8 cellular contexts compared by ENCODE assay signal in the genomic region with DNA sequence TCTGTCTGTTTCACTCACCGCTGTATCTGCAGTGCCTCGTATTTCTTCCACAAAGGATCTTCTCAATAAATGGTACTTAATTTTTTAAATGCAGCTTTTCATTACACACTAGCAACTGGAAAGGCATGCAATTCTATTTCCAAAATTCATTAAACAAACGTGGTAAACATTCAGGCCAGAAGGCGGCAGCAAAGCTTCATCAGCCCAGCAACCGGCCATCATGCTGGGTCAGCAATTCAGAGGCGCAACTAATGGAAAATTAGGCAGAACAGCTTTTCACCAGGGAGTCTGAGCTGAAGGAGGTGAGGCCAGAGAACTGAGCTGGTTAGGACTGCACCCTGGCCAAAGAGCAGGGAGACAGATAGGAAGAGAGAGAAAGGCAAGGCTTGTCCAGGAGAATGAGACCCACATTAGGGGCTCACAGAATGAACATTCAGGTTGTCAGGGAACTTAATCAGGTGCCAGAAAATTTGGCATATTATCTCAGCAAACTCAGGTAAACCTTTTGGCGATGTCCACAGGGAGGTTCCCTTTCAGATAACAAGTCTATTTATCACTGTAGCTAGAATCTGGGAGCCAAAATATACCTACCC. TPM values are rescaled to one million over a fixed set of nuclear protein-coding genes. Genes with fewer than 3 reads are reported as not detected.
DNase-seq lines count a peak whose midpoint lies in the region; ATAC-seq and TF ChIP-seq lines count a peak whose summit lies in the region.

No MANE protein-coding gene starts in this region.

- intact Hi-C loops in left cardiac atrium (cut with DNase I): loop anchor here in 1 of 2 donors (2.0 to 5.0 kb wide), 4 partner anchors 59 to 463 kb away; partner anchors contain the start of gene RGS7BP
- intact Hi-C loops in sciatic nerve (cut with DNase I): no loop called here
- intact Hi-C loops in CD14-positive monocyte (cut with micrococcal nuclease): no loop called here

- no peak overlapping the region for H3K4me3 Mint-ChIP-seq in CD14-positive monocyte

- in situ Hi-C loops in ACHN (cut with HindIII; ENCODE audit: low pct_ligation_motif_present, low pct_unique_long_range_greater_than_20kb, low sequenced_read_pairs): no loop called here

- peak; percentile 64; the same call in 1 of the 2 replicates for TF ChIP-seq CTCF in GM12875 (IDR thresholded peaks at IDR 0.05; ENCODE audit: borderline replicate concordance, insufficient read depth, low read depth, low read length)
- peak; percentile 88 for TF ChIP-seq CTCF in VCaP (conservative IDR thresholded peaks at IDR 0.05)
- no peak for TF ChIP-seq CTCF in CD14-positive monocyte (IDR thresholded peaks at IDR 0.05)

- H3K9me3 Mint-ChIP-seq in CD14-positive monocyte: peaks cover 0 to 2% (median 0%) of the 10 kb centered on the region in 7 donors

- ATAC-seq in left cardiac atrium (peak; percentile 42 to 55), sciatic nerve (peak; percentile 66), GM21381 (IDR thresholded peaks at IDR 0.05; ENCODE audit: unreplicated experiment) (no peak)

- peaks cover 0 to 8% (median 2%) of the 10 kb centered on the region in 3 donors for H3K27me3 Mint-ChIP-seq in CD14-positive monocyte (ENCODE audit: low read depth in 3 of 3)

- H3K4me3 ChIP-seq in GM12875 (ENCODE audit: low read depth, low read length): no peak overlapping the region
- no peak overlapping the region for H3K4me3 ChIP-seq in Jurkat, Clone E6-1 (ENCODE audit: low read length)

- no peaks in the 10 kb centered on the region for H3K36me3 Mint-ChIP-seq in CD14-positive monocyte

- DNase-seq in ACHN: peak; percentile 16
- DNase-seq in Jurkat, Clone E6-1 (ENCODE audit: low read depth, low spot score): peak; percentile 3
- peak; percentile 70 for DNase-seq in left cardiac atrium
- DNase-seq in sciatic nerve (ENCODE audit: low spot score): peak; percentile 77
- DNase-seq in CD14-positive monocyte (ENCODE audit: low spot score): no peak

- no peak overlapping the region for H3K27ac Mint-ChIP-seq in CD14-positive monocyte

- no peaks in the 10 kb centered on the region for H3K4me1 Mint-ChIP-seq in CD14-positive monocyte

- H3K27ac ChIP-seq in VCaP: no peak overlapping the region

RNA-seq across cellular contexts. Expression of gene RNF180, which starts 17.7 kb away (rescaled TPM):
- polyA plus RNA-seq in Jurkat, Clone E6-1 (2012; ENCODE audit: insufficient read depth, insufficient read length): not detected
- total RNA-seq in left cardiac atrium (10 to 100 TPM; 16.9 to 22.9 TPM), sciatic nerve (16.4 TPM)
- polyA plus RNA-seq in CD14-positive monocyte: not detected
